ENCODE assay signal across 1 cellular context in the genomic region with DNA sequence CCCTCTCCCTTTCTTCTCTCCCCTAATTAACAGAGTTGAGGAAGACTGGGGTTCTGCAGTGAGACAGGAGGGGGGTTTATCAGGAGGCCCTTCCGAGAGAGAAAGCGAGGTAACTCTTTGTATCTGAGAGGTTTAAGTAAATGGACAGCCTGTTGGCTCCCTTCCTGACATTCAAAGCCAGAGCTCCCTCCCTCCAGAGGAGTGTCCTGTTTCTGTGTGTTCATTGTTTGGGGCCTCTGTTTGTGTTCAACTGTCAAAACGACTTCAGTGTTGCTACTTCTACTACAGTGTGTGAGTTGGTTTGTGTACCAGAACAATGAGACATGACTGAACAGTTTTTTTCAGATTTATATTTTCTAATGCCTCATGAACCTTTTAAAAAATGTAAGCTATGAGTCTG.
TF ChIP-seq lines count a peak whose summit lies in the region.

No MANE protein-coding gene starts in this region.

TF ChIP-seq in GM23338, 12 proteins besides CTCF, POLR2A, EP300 and RAD21:
- TF ChIP-seq, protein P1, sequence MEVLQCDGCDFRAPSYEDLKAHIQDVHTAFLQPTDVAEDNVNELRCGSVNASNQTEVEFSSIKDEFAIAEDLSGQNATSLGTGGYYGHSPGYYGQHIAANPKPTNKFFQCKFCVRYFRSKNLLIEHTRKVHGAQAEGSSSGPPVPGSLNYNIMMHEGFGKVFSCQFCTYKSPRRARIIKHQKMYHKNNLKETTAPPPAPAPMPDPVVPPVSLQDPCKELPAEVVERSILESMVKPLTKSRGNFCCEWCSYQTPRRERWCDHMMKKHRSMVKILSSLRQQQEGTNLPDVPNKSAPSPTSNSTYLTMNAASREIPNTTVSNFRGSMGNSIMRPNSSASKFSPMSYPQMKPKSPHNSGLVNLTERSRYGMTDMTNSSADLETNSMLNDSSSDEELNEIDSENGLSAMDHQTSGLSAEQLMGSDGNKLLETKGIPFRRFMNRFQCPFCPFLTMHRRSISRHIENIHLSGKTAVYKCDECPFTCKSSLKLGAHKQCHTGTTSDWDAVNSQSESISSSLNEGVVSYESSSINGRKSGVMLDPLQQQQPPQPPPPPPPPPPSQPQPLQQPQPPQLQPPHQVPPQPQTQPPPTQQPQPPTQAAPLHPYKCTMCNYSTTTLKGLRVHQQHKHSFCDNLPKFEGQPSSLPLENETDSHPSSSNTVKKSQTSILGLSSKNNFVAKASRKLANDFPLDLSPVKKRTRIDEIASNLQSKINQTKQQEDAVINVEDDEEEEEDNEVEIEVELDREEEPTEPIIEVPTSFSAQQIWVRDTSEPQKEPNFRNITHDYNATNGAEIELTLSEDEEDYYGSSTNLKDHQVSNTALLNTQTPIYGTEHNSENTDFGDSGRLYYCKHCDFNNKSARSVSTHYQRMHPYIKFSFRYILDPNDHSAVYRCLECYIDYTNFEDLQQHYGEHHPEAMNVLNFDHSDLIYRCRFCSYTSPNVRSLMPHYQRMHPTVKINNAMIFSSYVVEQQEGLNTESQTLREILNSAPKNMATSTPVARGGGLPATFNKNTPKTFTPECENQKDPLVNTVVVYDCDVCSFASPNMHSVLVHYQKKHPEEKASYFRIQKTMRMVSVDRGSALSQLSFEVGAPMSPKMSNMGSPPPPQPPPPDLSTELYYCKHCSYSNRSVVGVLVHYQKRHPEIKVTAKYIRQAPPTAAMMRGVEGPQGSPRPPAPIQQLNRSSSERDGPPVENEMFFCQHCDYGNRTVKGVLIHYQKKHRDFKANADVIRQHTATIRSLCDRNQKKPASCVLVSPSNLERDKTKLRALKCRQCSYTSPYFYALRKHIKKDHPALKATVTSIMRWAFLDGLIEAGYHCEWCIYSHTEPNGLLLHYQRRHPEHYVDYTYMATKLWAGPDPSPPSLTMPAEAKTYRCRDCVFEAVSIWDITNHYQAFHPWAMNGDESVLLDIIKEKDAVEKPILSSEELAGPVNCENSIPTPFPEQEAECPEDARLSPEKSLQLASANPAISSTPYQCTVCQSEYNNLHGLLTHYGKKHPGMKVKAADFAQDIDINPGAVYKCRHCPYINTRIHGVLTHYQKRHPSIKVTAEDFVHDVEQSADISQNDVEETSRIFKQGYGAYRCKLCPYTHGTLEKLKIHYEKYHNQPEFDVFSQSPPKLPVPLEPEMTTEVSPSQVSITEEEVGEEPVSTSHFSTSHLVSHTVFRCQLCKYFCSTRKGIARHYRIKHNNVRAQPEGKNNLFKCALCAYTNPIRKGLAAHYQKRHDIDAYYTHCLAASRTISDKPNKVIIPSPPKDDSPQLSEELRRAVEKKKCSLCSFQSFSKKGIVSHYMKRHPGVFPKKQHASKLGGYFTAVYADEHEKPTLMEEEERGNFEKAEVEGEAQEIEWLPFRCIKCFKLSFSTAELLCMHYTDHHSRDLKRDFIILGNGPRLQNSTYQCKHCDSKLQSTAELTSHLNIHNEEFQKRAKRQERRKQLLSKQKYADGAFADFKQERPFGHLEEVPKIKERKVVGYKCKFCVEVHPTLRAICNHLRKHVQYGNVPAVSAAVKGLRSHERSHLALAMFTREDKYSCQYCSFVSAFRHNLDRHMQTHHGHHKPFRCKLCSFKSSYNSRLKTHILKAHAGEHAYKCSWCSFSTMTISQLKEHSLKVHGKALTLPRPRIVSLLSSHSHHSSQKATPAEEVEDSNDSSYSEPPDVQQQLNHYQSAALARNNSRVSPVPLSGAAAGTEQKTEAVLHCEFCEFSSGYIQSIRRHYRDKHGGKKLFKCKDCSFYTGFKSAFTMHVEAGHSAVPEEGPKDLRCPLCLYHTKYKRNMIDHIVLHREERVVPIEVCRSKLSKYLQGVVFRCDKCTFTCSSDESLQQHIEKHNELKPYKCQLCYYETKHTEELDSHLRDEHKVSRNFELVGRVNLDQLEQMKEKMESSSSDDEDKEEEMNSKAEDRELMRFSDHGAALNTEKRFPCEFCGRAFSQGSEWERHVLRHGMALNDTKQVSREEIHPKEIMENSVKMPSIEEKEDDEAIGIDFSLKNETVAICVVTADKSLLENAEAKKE (CRISPR knock-in tag; IDR thresholded peaks at IDR 0.05) = no peak
- TF ChIP-seq, protein P2, sequence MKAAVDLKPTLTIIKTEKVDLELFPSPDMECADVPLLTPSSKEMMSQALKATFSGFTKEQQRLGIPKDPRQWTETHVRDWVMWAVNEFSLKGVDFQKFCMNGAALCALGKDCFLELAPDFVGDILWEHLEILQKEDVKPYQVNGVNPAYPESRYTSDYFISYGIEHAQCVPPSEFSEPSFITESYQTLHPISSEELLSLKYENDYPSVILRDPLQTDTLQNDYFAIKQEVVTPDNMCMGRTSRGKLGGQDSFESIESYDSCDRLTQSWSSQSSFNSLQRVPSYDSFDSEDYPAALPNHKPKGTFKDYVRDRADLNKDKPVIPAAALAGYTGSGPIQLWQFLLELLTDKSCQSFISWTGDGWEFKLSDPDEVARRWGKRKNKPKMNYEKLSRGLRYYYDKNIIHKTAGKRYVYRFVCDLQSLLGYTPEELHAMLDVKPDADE (IDR thresholded peaks at IDR 0.05) = no peak
- TF ChIP-seq STAT1 (IDR thresholded peaks at IDR 0.05; ENCODE audit: unreplicated experiment) = no peak
- no peak for TF ChIP-seq NANOG (IDR thresholded peaks at IDR 0.05; ENCODE audit: borderline replicate concordance)
- TF ChIP-seq POLR2AphosphoS5 (IDR thresholded peaks at IDR 0.05; ENCODE audit: low read depth) = no peak
- no peak for TF ChIP-seq EZH2 (IDR thresholded peaks at IDR 0.05; ENCODE audit: low read depth, unreplicated experiment)
- TF ChIP-seq JUNB (IDR thresholded peaks at IDR 0.05; ENCODE audit: unreplicated experiment) = no peak
- no peak for TF ChIP-seq ZNF331 (CRISPR knock-in tag; IDR thresholded peaks at IDR 0.05; ENCODE audit: low read depth)
- TF ChIP-seq, protein P3, sequence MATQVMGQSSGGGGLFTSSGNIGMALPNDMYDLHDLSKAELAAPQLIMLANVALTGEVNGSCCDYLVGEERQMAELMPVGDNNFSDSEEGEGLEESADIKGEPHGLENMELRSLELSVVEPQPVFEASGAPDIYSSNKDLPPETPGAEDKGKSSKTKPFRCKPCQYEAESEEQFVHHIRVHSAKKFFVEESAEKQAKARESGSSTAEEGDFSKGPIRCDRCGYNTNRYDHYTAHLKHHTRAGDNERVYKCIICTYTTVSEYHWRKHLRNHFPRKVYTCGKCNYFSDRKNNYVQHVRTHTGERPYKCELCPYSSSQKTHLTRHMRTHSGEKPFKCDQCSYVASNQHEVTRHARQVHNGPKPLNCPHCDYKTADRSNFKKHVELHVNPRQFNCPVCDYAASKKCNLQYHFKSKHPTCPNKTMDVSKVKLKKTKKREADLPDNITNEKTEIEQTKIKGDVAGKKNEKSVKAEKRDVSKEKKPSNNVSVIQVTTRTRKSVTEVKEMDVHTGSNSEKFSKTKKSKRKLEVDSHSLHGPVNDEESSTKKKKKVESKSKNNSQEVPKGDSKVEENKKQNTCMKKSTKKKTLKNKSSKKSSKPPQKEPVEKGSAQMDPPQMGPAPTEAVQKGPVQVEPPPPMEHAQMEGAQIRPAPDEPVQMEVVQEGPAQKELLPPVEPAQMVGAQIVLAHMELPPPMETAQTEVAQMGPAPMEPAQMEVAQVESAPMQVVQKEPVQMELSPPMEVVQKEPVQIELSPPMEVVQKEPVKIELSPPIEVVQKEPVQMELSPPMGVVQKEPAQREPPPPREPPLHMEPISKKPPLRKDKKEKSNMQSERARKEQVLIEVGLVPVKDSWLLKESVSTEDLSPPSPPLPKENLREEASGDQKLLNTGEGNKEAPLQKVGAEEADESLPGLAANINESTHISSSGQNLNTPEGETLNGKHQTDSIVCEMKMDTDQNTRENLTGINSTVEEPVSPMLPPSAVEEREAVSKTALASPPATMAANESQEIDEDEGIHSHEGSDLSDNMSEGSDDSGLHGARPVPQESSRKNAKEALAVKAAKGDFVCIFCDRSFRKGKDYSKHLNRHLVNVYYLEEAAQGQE (IDR thresholded peaks at IDR 0.05; ENCODE audit: unreplicated experiment) = no peak
- no peak for TF ChIP-seq CREB1 (CRISPR knock-in tag; IDR thresholded peaks at IDR 0.05; ENCODE audit: low read depth)
- no peak for TF ChIP-seq ZNF114 (CRISPR knock-in tag; IDR thresholded peaks at IDR 0.05)
- TF ChIP-seq EZH2phosphoT487 (IDR thresholded peaks at IDR 0.05; ENCODE audit: unreplicated experiment) = no peak
